8 cellular contexts compared by ENCODE assay signal in the genomic region with DNA sequence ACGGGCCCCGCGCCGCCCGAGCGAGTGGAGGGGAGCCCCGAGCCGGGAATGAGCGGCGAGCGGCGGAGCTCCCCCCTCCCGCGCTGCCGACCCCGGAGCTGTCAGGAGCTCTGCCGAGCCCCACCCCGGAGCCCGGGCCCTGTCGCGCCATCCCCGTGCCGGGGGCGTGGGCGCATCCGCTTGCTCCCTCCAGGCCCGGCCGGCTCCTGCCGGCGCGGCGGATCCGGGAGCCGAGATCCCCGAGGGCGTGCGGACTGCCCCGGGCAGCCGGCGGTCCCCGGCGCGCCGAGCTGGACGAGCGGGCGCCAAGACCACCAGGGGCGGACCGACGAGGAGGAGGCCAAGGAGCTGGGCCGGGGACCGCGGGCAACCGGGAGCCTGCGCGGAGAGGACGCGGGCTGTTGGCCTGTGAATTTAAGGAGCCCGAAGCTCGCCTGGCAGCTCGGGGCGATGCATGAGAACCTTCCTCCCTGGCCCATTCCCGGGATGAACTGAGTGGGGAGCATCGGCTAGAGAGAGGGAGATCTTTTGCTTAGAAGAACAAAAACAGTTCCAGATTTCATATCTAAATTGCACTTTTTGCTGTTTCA. TPM values are rescaled to one million over a fixed set of nuclear protein-coding genes. Genes with fewer than 3 reads are reported as not detected.
DNase-seq lines count a peak whose midpoint lies in the region; ATAC-seq, FAIRE-seq and TF ChIP-seq lines count a peak whose summit lies in the region.

No MANE protein-coding gene starts in this region.

- H3K4me3 Mint-ChIP-seq in naive B cell = peak overlapping the region in 7 of 8 donors; percentile 35 to 80 (median 68)

- ATAC-seq in GM21528 (IDR thresholded peaks at IDR 0.05; ENCODE audit: low FRiP score, unreplicated experiment) (peak; percentile 27), naive B cell (ENCODE audit: low read depth in 2 of 2) (peak in 1 of 2 donors; percentile 28)

- no peak for FAIRE-seq in GM12892 (lab: Jason Lieb, UNC)

- peaks cover 11 to 25% (median 23%) of the 10 kb centered on the region in 3 donors for H3K4me1 Mint-ChIP-seq in naive B cell

- H3K36me3 Mint-ChIP-seq in naive B cell = peaks cover 0 to 9% of the 10 kb centered on the region in 2 donors

- peaks cover 0 to 3% (median 0%) of the 10 kb centered on the region in 7 donors for H3K9me3 Mint-ChIP-seq in naive B cell

- H3K4me3 ChIP-seq in epithelial cell of esophagus (ENCODE audit: low read length) = peak overlapping the region; percentile 81

- DNase-seq in EH (ENCODE audit: low read depth) (peak; percentile 27), NCI-H69 (lab: John Stamatoyannopoulos, UW) (peak; percentile 48), epithelial cell of esophagus (ENCODE audit: low read depth) (peak; percentile 81), naive B cell (no peak), GM12892 (ENCODE audit: insufficient read length) (no peak), NCI-H446 (lab: John Stamatoyannopoulos, UW) (no peak)
- no peak for DNase-seq in activated effector memory CD4-positive, alpha-beta T cell treated with anti-CD3 and anti-CD28 coated beads, Interleukin-2, amount 50 U/mL, for 16 hours

- no peak for TF ChIP-seq CTCF in epithelial cell of esophagus (IDR thresholded peaks at IDR 0.05; ENCODE audit: insufficient read depth, low read depth, low read length, missing control alignments)

- no peak for TF ChIP-seq POLR2A in GM12892 (IDR thresholded peaks at IDR 0.05; ENCODE audit: low read depth, low read length)

- no peak overlapping the region for H3K27ac Mint-ChIP-seq in naive B cell

- H3K27me3 Mint-ChIP-seq in naive B cell = peaks cover 60 to 77% (median 67%) of the 10 kb centered on the region in 3 donors

RNA-seq across cellular contexts. Expression of a gene that starts 2.0 kb away (rescaled TPM):
- not detected for polyA plus RNA-seq in naive B cell (ENCODE audit: low read depth in 6 of 6)
- not detected for polyA plus RNA-seq in GM12892 (2012; ENCODE audit: missing spikeins)

Comparison
In these comparisons a context has a peak if more than half of its experiments do, and no peak if none do; other contexts are left out.
1. DNase-seq: peak in EH (single experiment), NCI-H69 (single experiment) and epithelial cell of esophagus (single experiment); none in naive B cell (single experiment), GM12892 (single experiment), NCI-H446 (0 of 2) and activated effector memory CD4-positive, alpha-beta T cell treated with anti-CD3 and anti-CD28 coated beads, Interleukin-2, amount 50 U/mL, for 16 hours (single experiment).